ENCODE assay signal across 1 cellular context in genomic region chr19:35879770-35880317, GRCh38.
TF ChIP-seq lines count a peak whose summit lies in the region.

No MANE protein-coding gene starts in this region.

TF ChIP-seq in HepG2, 621 proteins besides CTCF, POLR2A, EP300 and RAD21 (continued from another document and continues in another):
- TF ChIP-seq ZNF646 (CRISPR knock-in tag; IDR thresholded peaks at IDR 0.05) (no peak), PRMT3 (CRISPR knock-in tag; IDR thresholded peaks at IDR 0.05; ENCODE audit: borderline replicate concordance, low read depth) (peak; percentile 77; the same call in 1 of the 2 replicates), FOXM1 (CRISPR knock-in tag; IDR thresholded peaks at IDR 0.05) (no peak; the same call in 1 of the 2 replicates), ZNF296 (CRISPR knock-in tag; conservative IDR thresholded peaks at IDR 0.05) (no peak), RFXAP (CRISPR knock-in tag; IDR thresholded peaks at IDR 0.05; ENCODE audit: borderline replicate concordance) (peak; percentile 73; the same call in 1 of the 2 replicates), ZBTB38 (CRISPR knock-in tag; IDR thresholded peaks at IDR 0.05) (peak; percentile 70), ZNF138 (CRISPR knock-in tag; IDR thresholded peaks at IDR 0.05; ENCODE audit: low read depth) (peak; percentile 96), ZNF678 (CRISPR knock-in tag; IDR thresholded peaks at IDR 0.05) (peak; percentile 86; the same call in 1 of the 2 replicates), SMARCE1 (IDR thresholded peaks at IDR 0.05; ENCODE audit: borderline replicate concordance) (no peak), HDAC2 (CRISPR knock-in tag; IDR thresholded peaks at IDR 0.05) (peak; percentile 85), ZBTB42 (CRISPR knock-in tag; IDR thresholded peaks at IDR 0.05) (no peak), SP140L (CRISPR knock-in tag; IDR thresholded peaks at IDR 0.05; ENCODE audit: borderline replicate concordance) (peak; percentile 93; the same call in 1 of the 2 replicates), DMTF1 (CRISPR knock-in tag; IDR thresholded peaks at IDR 0.05) (no peak), DR1 (CRISPR knock-in tag; IDR thresholded peaks at IDR 0.05) (no peak), ZNF609 (CRISPR knock-in tag; IDR thresholded peaks at IDR 0.05; ENCODE audit: borderline replicate concordance) (0 out of 2 replicates have a peak, but pooled peaks have one; percentile 42), AGO2 (optimal IDR thresholded peaks at IDR 0.05; ENCODE audit: low read depth, low read length) (no peak), ZNF660 (CRISPR knock-in tag; IDR thresholded peaks at IDR 0.05; ENCODE audit: borderline replicate concordance, low read depth) (no peak), ZNF709 (CRISPR knock-in tag; IDR thresholded peaks at IDR 0.05) (peak; percentile 94), ZNF773 (CRISPR knock-in tag; IDR thresholded peaks at IDR 0.05; ENCODE audit: borderline replicate concordance) (peak; percentile 89; the same call in 1 of the 2 replicates), NFIB (CRISPR knock-in tag; IDR thresholded peaks at IDR 0.05; ENCODE audit: borderline replicate concordance) (no peak), SIN3B (IDR thresholded peaks at IDR 0.05; ENCODE audit: low read length) (no peak), ZNF704 (CRISPR knock-in tag; IDR thresholded peaks at IDR 0.05; ENCODE audit: borderline replicate concordance) (peak; percentile 79; the same call in 1 of the 2 replicates), CBX1 (IDR thresholded peaks at IDR 0.05; ENCODE audit: low read depth) (no peak), ZNF720 (CRISPR knock-in tag; IDR thresholded peaks at IDR 0.05) (no peak), SMC3 (IDR thresholded peaks at IDR 0.05; ENCODE audit: low read length) (no peak), DPF2 (CRISPR knock-in tag; IDR thresholded peaks at IDR 0.05; ENCODE audit: borderline replicate concordance, low read depth) (no peak), ZNF543 (CRISPR knock-in tag; IDR thresholded peaks at IDR 0.05) (peak; percentile 91), ATAD3A (CRISPR knock-in tag; IDR thresholded peaks at IDR 0.05) (peak; percentile 87; the same call in 1 of the 2 replicates), ZNF558 (CRISPR knock-in tag; IDR thresholded peaks at IDR 0.05; ENCODE audit: borderline replicate concordance) (peak; percentile 94; the same call in 1 of the 2 replicates), THRA (CRISPR knock-in tag; IDR thresholded peaks at IDR 0.05; ENCODE audit: borderline replicate concordance) (peak; percentile 86; the same call in 1 of the 2 replicates), STAG1 (CRISPR knock-in tag; IDR thresholded peaks at IDR 0.05) (peak; percentile 36; the same call in 1 of the 2 replicates), ETV5 (CRISPR knock-in tag; IDR thresholded peaks at IDR 0.05; ENCODE audit: borderline replicate concordance) (peak; percentile 54), MED8 (CRISPR knock-in tag; IDR thresholded peaks at IDR 0.05; ENCODE audit: insufficient replicate concordance) (no peak), AHDC1 (CRISPR knock-in tag; IDR thresholded peaks at IDR 0.05; ENCODE audit: borderline replicate concordance) (peak; percentile 49; the same call in 1 of the 2 replicates), ZNF841 (CRISPR knock-in tag; IDR thresholded peaks at IDR 0.05; ENCODE audit: borderline replicate concordance) (no peak), TAF15 (IDR thresholded peaks at IDR 0.05; ENCODE audit: low read depth, low read length, poor library complexity, severe bottlenecking) (no peak)
